ENCODE assay signal across 9 cellular contexts in the genomic region with DNA sequence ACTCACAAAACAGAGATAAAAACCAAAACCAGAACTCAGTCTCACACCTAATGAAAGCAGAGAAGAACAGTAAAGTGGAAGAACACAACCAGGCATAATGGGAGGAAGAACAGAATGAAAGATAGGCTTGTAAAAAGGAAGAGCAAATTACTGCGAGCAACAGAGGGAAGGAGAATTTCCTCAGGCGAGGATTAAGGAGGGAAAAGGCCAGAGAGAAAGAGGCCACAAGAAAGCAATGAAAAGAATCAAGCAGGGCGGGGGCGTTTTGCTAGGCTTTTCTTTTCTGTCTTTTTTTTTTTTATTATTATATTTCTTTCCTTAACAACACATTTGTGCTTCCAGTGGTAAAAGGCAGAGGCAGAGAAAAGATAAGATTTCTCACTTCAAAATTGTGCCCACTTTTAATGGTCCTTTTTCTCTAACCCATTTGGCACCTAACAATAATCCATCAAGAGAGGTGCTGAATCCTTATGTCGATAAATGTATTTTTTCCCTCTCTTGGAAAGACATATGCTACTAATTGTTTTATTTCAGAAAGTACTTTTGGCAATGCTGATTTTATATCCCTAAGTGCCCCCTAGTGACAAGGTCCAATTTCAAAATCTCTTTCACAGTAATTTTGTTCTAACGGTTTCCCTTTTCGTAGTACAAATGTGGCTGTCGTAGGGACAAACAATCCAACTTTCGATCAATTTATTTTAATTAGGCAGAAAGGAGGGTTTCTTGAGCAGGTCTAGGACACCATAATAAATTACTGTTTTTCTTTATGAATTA.
DNase-seq lines count a peak whose midpoint lies in the region; ATAC-seq and TF ChIP-seq lines count a peak whose summit lies in the region.
"Had no signal": no experiment of that assay in that cellular context is flagged by ENCODE, and none has a peak within 500 bp of the region (broad histone marks: within the 10 kb centered on the region; RNA-seq: fewer than 3 reads in every experiment).

No MANE protein-coding gene starts in this region.

- H3K79me2 ChIP-seq in neural progenitor cell (ENCODE audit: low read depth) = no peaks in the 10 kb centered on the region

- ATAC-seq in HG03025 (IDR thresholded peaks at IDR 0.05; ENCODE audit: low FRiP score, unreplicated experiment) = no peak

- DNase-seq in GM10266 (ENCODE audit: extremely low spot score) = no peak
- DNase-seq in NAMALWA (ENCODE audit: low spot score) = peak; percentile 58
- peak; percentile 6 for DNase-seq in cerebellar cortex (ENCODE audit: low spot score)
- peak; percentile 25 for DNase-seq in neural progenitor cell (ENCODE audit: low spot score)
- DNase-seq in NK-92 treated with Interleukin-12 subunit alpha and Interleukin-12 subunit beta, amount 100 ng/mL, for 24 hours (lab: John Stamatoyannopoulos, UW) = no peak
- DNase-seq in stimulated activated CD4-positive, alpha-beta T cell treated with anti-CD3 and anti-CD28 coated beads, Interleukin-4, amount 100 ng/mL, for 1 hour = no peak
- no peak for DNase-seq in NCI-H345 treated with DMSO at 0.1 percent for 48 hours (lab: John Stamatoyannopoulos, UW; ENCODE audit: unreplicated experiment)
- DNase-seq: activated CD4-positive, alpha-beta T cell treated with anti-CD3 and anti-CD28 coated beads for 4 hours had no signal

- TF ChIP-seq CTCF in GM10266 (IDR thresholded peaks at IDR 0.05; ENCODE audit: control insufficient read depth, insufficient read depth, low read depth, missing control alignments) (peak; percentile 48), neural progenitor cell (IDR thresholded peaks at IDR 0.05) (peak; percentile 41)

- H4K20me1 ChIP-seq in neural progenitor cell (ENCODE audit: low read depth) = no peaks in the 10 kb centered on the region

- no peaks in the 10 kb centered on the region for H3K36me3 Mint-ChIP-seq in neural progenitor cell

- H3K4me3 ChIP-seq in neural progenitor cell = no peak overlapping the region

- no peaks in the 10 kb centered on the region for H3K27me3 ChIP-seq in neural progenitor cell

- no peak overlapping the region for H2AFZ ChIP-seq in neural progenitor cell (replicated peaks)

- H3K4me1 ChIP-seq in neural progenitor cell = peaks cover 12% of the 10 kb centered on the region

- H3F3A ChIP-seq in neural progenitor cell (ENCODE audit: low read depth) = no peaks in the 10 kb centered on the region

- peak overlapping the region; percentile 16 for H3K27ac Mint-ChIP-seq in neural progenitor cell

- no peak overlapping the region for H3K27ac ChIP-seq in neural progenitor cell

- no peaks in the 10 kb centered on the region for H3K9me3 ChIP-seq in neural progenitor cell (ENCODE audit: low read depth)

- no peaks in the 10 kb centered on the region for H3K9me3 Mint-ChIP-seq in neural progenitor cell

- H3K27me3 Mint-ChIP-seq in neural progenitor cell (ENCODE audit: insufficient read depth, low read depth) = peaks cover 2% of the 10 kb centered on the region

- H3K4me3 Mint-ChIP-seq in neural progenitor cell = no peak overlapping the region

- peak overlapping the region; percentile 1 for H3K4me2 ChIP-seq in neural progenitor cell

- no peak overlapping the region for H3K9ac ChIP-seq in neural progenitor cell

- no peaks in the 10 kb centered on the region for H3K36me3 ChIP-seq in neural progenitor cell

- peaks cover 6% of the 10 kb centered on the region for H3K4me1 Mint-ChIP-seq in neural progenitor cell

Comparison
In these comparisons a context has a peak if more than half of its experiments do, and no peak if none do; other contexts are left out.
1. DNase-seq: peak in NAMALWA (single experiment), cerebellar cortex (single experiment) and neural progenitor cell (single experiment); none in GM10266 (single experiment), NK-92 treated with Interleukin-12 subunit alpha and Interleukin-12 subunit beta, amount 100 ng/mL, for 24 hours (single experiment), stimulated activated CD4-positive, alpha-beta T cell treated with anti-CD3 and anti-CD28 coated beads, Interleukin-4, amount 100 ng/mL, for 1 hour (single experiment) and NCI-H345 treated with DMSO at 0.1 percent for 48 hours (single experiment).